In the genomic region with DNA sequence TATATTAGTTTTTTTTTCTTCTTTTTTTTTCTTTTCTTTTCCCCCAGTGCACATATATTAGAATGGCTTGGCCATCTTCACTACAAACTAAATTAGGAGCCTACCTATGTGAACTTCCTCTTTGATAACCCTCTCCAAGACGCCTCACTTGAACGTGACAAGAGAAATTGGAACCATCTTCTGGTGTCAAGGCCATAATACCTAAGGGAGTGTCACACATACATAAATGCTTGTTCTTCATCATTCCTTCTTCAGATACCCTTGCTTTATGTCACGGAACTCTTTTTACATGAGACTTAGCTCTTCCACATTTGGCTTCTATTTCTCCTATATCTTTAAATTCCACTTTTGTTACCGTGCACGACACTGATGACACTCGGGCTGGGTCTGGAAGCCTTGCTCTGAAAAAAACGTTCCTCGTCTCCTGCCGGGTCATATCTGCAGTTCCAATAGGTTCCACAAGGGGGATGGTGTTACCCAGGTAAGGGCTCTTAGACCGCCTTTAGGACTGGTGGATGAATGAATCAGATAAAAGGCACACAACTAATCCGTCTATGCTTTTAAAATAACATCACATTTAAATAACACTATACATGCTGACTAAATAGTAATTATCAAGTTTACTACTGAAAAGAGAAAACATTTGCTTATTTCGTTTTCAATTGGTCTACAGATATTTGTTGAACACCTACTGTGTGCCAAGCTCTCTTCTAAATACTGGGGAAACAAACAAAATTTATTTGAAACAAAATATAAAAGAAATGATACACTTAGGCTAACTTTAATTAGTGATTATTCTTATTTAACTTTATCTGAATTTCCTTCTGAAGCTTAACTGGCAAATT, we compare ENCODE assay signal across 3 cellular contexts.
TF ChIP-seq lines count a peak whose summit lies in the region.

No MANE protein-coding gene starts in this region.

TF ChIP-seq in A549, 52 proteins besides CTCF, POLR2A, EP300 and RAD21:
- TF ChIP-seq RNF2 (IDR thresholded peaks at IDR 0.05; ENCODE audit: borderline replicate concordance, low read depth): peak; percentile 67; the same call in 1 of the 2 replicates
- no peak for TF ChIP-seq ZFP36 (IDR thresholded peaks at IDR 0.05; ENCODE audit: borderline replicate concordance, partially characterized antibody)
- TF ChIP-seq SMC3 (IDR thresholded peaks at IDR 0.05): peak; percentile 54; the same call in 2 of the 3 replicates

TF ChIP-seq in endothelial cell of umbilical vein, 7 proteins besides CTCF, POLR2A, EP300 and RAD21:
- TF ChIP-seq FOS (IDR thresholded peaks at IDR 0.05; ENCODE audit: borderline replicate concordance, insufficient read depth, low read length): no peak
- TF ChIP-seq, protein P1, sequence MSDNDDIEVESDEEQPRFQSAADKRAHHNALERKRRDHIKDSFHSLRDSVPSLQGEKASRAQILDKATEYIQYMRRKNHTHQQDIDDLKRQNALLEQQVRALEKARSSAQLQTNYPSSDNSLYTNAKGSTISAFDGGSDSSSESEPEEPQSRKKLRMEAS (IDR thresholded peaks at IDR 0.05; ENCODE audit: insufficient read depth, insufficient read length): no peak
- no peak for TF ChIP-seq EZH2 (IDR thresholded peaks at IDR 0.05; ENCODE audit: borderline replicate concordance, low read depth, low read length, severe bottlenecking)
- TF ChIP-seq POLR2AphosphoS5 (IDR thresholded peaks at IDR 0.05; ENCODE audit: insufficient read depth, low read depth, low read length): no peak
- no peak for TF ChIP-seq MYC (IDR thresholded peaks at IDR 0.05; ENCODE audit: low read depth, low read length)
- no peak for TF ChIP-seq GATA2 (IDR thresholded peaks at IDR 0.05; ENCODE audit: insufficient read depth, insufficient read length, low read depth, low read length)
- TF ChIP-seq JUN (IDR thresholded peaks at IDR 0.05; ENCODE audit: borderline replicate concordance, insufficient read depth, insufficient read length, low read depth): no peak

TF ChIP-seq in neural cell, 6 proteins besides CTCF, POLR2A, EP300 and RAD21:
- no peak for TF ChIP-seq SMC3 (conservative IDR thresholded peaks at IDR 0.05; ENCODE audit: poor library complexity)
- TF ChIP-seq TAF1 (IDR thresholded peaks at IDR 0.05; ENCODE audit: low read depth): no peak
- no peak for TF ChIP-seq POLR2AphosphoS5 (IDR thresholded peaks at IDR 0.05)
- no peak for TF ChIP-seq MXI1 (conservative IDR thresholded peaks at IDR 0.05; ENCODE audit: poor library complexity, severe bottlenecking)
- TF ChIP-seq EZH2 (IDR thresholded peaks at IDR 0.05; ENCODE audit: borderline replicate concordance, insufficient read depth, low read length, poor library complexity, severe bottlenecking): no peak
- TF ChIP-seq, protein P2, sequence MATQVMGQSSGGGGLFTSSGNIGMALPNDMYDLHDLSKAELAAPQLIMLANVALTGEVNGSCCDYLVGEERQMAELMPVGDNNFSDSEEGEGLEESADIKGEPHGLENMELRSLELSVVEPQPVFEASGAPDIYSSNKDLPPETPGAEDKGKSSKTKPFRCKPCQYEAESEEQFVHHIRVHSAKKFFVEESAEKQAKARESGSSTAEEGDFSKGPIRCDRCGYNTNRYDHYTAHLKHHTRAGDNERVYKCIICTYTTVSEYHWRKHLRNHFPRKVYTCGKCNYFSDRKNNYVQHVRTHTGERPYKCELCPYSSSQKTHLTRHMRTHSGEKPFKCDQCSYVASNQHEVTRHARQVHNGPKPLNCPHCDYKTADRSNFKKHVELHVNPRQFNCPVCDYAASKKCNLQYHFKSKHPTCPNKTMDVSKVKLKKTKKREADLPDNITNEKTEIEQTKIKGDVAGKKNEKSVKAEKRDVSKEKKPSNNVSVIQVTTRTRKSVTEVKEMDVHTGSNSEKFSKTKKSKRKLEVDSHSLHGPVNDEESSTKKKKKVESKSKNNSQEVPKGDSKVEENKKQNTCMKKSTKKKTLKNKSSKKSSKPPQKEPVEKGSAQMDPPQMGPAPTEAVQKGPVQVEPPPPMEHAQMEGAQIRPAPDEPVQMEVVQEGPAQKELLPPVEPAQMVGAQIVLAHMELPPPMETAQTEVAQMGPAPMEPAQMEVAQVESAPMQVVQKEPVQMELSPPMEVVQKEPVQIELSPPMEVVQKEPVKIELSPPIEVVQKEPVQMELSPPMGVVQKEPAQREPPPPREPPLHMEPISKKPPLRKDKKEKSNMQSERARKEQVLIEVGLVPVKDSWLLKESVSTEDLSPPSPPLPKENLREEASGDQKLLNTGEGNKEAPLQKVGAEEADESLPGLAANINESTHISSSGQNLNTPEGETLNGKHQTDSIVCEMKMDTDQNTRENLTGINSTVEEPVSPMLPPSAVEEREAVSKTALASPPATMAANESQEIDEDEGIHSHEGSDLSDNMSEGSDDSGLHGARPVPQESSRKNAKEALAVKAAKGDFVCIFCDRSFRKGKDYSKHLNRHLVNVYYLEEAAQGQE (IDR thresholded peaks at IDR 0.05; ENCODE audit: borderline replicate concordance): no peak
